Comparison of ENCODE assay signal across 8 cellular contexts in genomic region chr17:16569358-16569712, GRCh38. TPM values are rescaled to one million over a fixed set of nuclear protein-coding genes. Genes with fewer than 3 reads are reported as not detected.
DNase-seq lines count a peak whose midpoint lies in the region; ATAC-seq and TF ChIP-seq lines count a peak whose summit lies in the region.

No MANE protein-coding gene starts in this region.

- H3K9me3 ChIP-seq in DND-41 (ENCODE audit: insufficient read depth, low read length, severe bottlenecking): no peaks in the 10 kb centered on the region
- no peaks in the 10 kb centered on the region for H3K9me3 ChIP-seq in GM23248 (ENCODE audit: low read depth)
- no peaks in the 10 kb centered on the region for H3K9me3 ChIP-seq in SK-N-MC (ENCODE audit: low read depth, low read length)
- H3K9me3 ChIP-seq in muscle layer of colon (ENCODE audit: low read length): no peaks in the 10 kb centered on the region

- DNase-seq in DND-41 (no peak), GM23248 (no peak), SK-N-MC (ENCODE audit: low read depth, low spot score) (no peak), AG20443 (ENCODE audit: low spot score) (no peak), AG08395 (ENCODE audit: low spot score) (no peak), NCI-H2171 (lab: John Stamatoyannopoulos, UW) (no peak), GOT3 (lab: John Stamatoyannopoulos, UW) (no peak)

- H3K4me1 ChIP-seq in DND-41 (ENCODE audit: insufficient read depth, low read length) (peaks cover 25% of the 10 kb centered on the region), GM23248 (ENCODE audit: insufficient read depth) (0 out of 2 replicates have a peak, but pooled peaks cover 4% of the 10 kb centered on the region), muscle layer of colon (ENCODE audit: insufficient read depth, low read length) (peaks cover 9% of the 10 kb centered on the region)

- peak overlapping the region; percentile 100 for H3K4me2 ChIP-seq in DND-41 (ENCODE audit: insufficient read depth, low read length)
- H3K4me2 ChIP-seq in GM23248 (ENCODE audit: unreplicated experiment): no peak overlapping the region

- H2AFZ ChIP-seq in DND-41 (ENCODE audit: low read depth, low read length): peak overlapping the region; percentile 96
- peak overlapping the region; percentile 88 for H2AFZ ChIP-seq in GM23248

- H3K27me3 ChIP-seq in DND-41 (ENCODE audit: insufficient read depth, low read length, poor library complexity) (no peaks in the 10 kb centered on the region), GM23248 (replicated peaks; ENCODE audit: insufficient read depth) (no peaks in the 10 kb centered on the region), muscle layer of colon (ENCODE audit: control insufficient read depth in 1 of 2, insufficient read depth in 2 of 2, low read length in 2 of 2) (no peaks in the 10 kb centered on the region)

- no peaks in the 10 kb centered on the region for H3F3A ChIP-seq in GM23248 (ENCODE audit: insufficient read depth)

- H3K9ac ChIP-seq in DND-41 (ENCODE audit: low read depth, low read length) (peak overlapping the region; percentile 81; the same call in 1 of the 2 replicates), GM23248 (no peak overlapping the region), SK-N-MC (ENCODE audit: insufficient read length) (no peak overlapping the region), muscle layer of colon (ENCODE audit: low read length) (no peak overlapping the region)

- H3K36me3 ChIP-seq in DND-41 (ENCODE audit: insufficient read depth, low read length): peaks cover 14% of the 10 kb centered on the region
- no peaks in the 10 kb centered on the region for H3K36me3 ChIP-seq in GM23248 (ENCODE audit: low read depth)
- H3K36me3 ChIP-seq in SK-N-MC (ENCODE audit: insufficient read depth, low read length): no peaks in the 10 kb centered on the region
- H3K36me3 ChIP-seq in muscle layer of colon (ENCODE audit: insufficient read depth, low read length): no peaks in the 10 kb centered on the region

- in situ Hi-C loops in GM23248 (cut with MboI): no loop called here

- no peaks in the 10 kb centered on the region for H3K9me2 ChIP-seq in GM23248 (ENCODE audit: insufficient read depth)

- no peak overlapping the region for H3K27ac ChIP-seq in DND-41 (ENCODE audit: low read length)
- no peak overlapping the region for H3K27ac ChIP-seq in GM23248
- H3K27ac ChIP-seq in SK-N-MC: no peak overlapping the region
- no peak overlapping the region for H3K27ac ChIP-seq in muscle layer of colon (ENCODE audit: low read depth, low read length)

- TF ChIP-seq CTCF in DND-41 (IDR thresholded peaks at IDR 0.05; ENCODE audit: borderline replicate concordance, extremely low read depth, low read length, poor library complexity, severe bottlenecking): no peak

- ATAC-seq in DND-41 (ENCODE audit: insufficient read depth, low read depth): no peak

- H4K20me1 ChIP-seq in DND-41 (ENCODE audit: insufficient read depth, low read length) (no peaks in the 10 kb centered on the region), GM23248 (ENCODE audit: insufficient read depth) (no peaks in the 10 kb centered on the region)

- WGBS in GM23248 (ENCODE audit: low coverage in 1 of 2, low lambda C conversion rate in 2 of 2, missing lambda C conversion rate in 2 of 2), 2 experiments: 25 to 27% methylated on average over 14 of the region's 14 CpGs

- H3K79me2 ChIP-seq in DND-41 (ENCODE audit: insufficient read depth, low read length) (peaks cover 19% of the 10 kb centered on the region), GM23248 (ENCODE audit: insufficient read depth) (peaks cover 15% of the 10 kb centered on the region)

- H3K4me3 ChIP-seq in DND-41 (ENCODE audit: low read depth in 1 of 2, low read length in 2 of 2) (peak overlapping the region; percentile 70 to 99; a peak in 3 of 4 replicates), GM23248 (peak overlapping the region; percentile 80), SK-N-MC (peak overlapping the region; percentile 87), muscle layer of colon (ENCODE audit: low read depth in 1 of 2, low read length in 2 of 2) (peak overlapping the region; percentile 76 to 97)

RNA-seq across cellular contexts. Expression of gene ZNF287, which starts 0.3 kb away (rescaled TPM):
- total RNA-seq in GM23248 (2014; rRNA removed; shearing (Covaris generic)): 11.7 and 14.3 TPM in 2 replicates
- 12.5 and 15.1 TPM in 2 replicates for polyA plus RNA-seq in GM23248 (2016; fragmentation: Nextera tagmentation; extraction: Ambion mirVana)
